Comparison of ENCODE assay signal across 8 cellular contexts in genomic region chr2:20443276-20443920, GRCh38. TPM values are rescaled to one million over a fixed set of nuclear protein-coding genes. Genes with fewer than 3 reads are reported as not detected.
DNase-seq lines count a peak whose midpoint lies in the region; ATAC-seq and TF ChIP-seq lines count a peak whose summit lies in the region.

No MANE protein-coding gene starts in this region.

- H3K36me3 ChIP-seq in RWPE2 (ENCODE audit: low read depth), result peaks cover 6% of the 10 kb centered on the region
- H3K36me3 ChIP-seq in rectal smooth muscle tissue (ENCODE audit: control insufficient read depth, insufficient read depth, low read length), result peaks cover 8% of the 10 kb centered on the region

- TF ChIP-seq CTCF in Calu3 (IDR thresholded peaks at IDR 0.05; ENCODE audit: unreplicated experiment) (no peak), RWPE2 (IDR thresholded peaks at IDR 0.05; ENCODE audit: poor library complexity, severe bottlenecking) (peak; percentile 75), fibroblast of pulmonary artery (IDR thresholded peaks at IDR 0.05; ENCODE audit: low read length, missing control alignments) (peak; percentile 46)

- H3K4me1 Mint-ChIP-seq in Calu3 (ENCODE audit: low read depth, unreplicated experiment), result peaks cover 39% of the 10 kb centered on the region

- H3K9ac ChIP-seq in rectal smooth muscle tissue (ENCODE audit: low read length), result no peak overlapping the region

- no TSS peak for BruUV-seq in Calu3 (replicated peaks; lab: Mats Ljungman, UMichigan)

- no peak for ATAC-seq in RWPE2 (ENCODE audit: low read depth)
- no peak for ATAC-seq in GM18858 (IDR thresholded peaks at IDR 0.05; ENCODE audit: unreplicated experiment)
- ATAC-seq in GM19467 (IDR thresholded peaks at IDR 0.05; ENCODE audit: unreplicated experiment), result no peak

- H3K9me3 ChIP-seq in RWPE2 (ENCODE audit: severe bottlenecking), result no peaks in the 10 kb centered on the region

- H3K4me3 ChIP-seq in RWPE2 (ENCODE audit: severe bottlenecking) (no peak overlapping the region), fibroblast of pulmonary artery (replicated peaks; ENCODE audit: low read depth, low read length) (no peak overlapping the region), rectal smooth muscle tissue (ENCODE audit: low read length) (peak overlapping the region; percentile 15)

- H3K4me3 Mint-ChIP-seq in Calu3 (ENCODE audit: low read depth, unreplicated experiment), result no peak overlapping the region

- intact Hi-C loops in Calu3 (cut with micrococcal nuclease; ENCODE audit: unreplicated experiment), result loop anchor here (1.0 to 5.0 kb wide), 5 partner anchors 47 to 192 kb away; no protein-coding TSS in a partner anchor

- H3K4me1 ChIP-seq in RWPE2 (ENCODE audit: insufficient read depth, poor library complexity, severe bottlenecking) (peaks cover 22% of the 10 kb centered on the region), rectal smooth muscle tissue (ENCODE audit: control insufficient read depth, insufficient read depth, low read length) (peaks cover 19% of the 10 kb centered on the region)

- H3K27me3 ChIP-seq in RWPE2 (ENCODE audit: insufficient read depth, poor library complexity, severe bottlenecking) (no peaks in the 10 kb centered on the region), rectal smooth muscle tissue (ENCODE audit: control insufficient read depth, insufficient read depth, low read length) (no peaks in the 10 kb centered on the region)

- CTCF ChIA-PET in Calu3 (lab: Charles Lee), result interaction anchor here (0.5 to 2.3 kb wide), 5 partner anchors 32 to 208 kb away, joined by 3 to 25 read pairs (median 4); partner anchors contain the start of gene HS1BP3

- DNase-seq in Calu3 (peak; percentile 76), HT-29 (ENCODE audit: low spot score) (peak; percentile 80), RWPE2 (ENCODE audit: low spot score) (no peak), fibroblast of pulmonary artery (ENCODE audit: low read depth) (peak; percentile 74), cerebellar nuclear complex (lab: John Stamatoyannopoulos, UW) (no peak)

- H3K9me3 Mint-ChIP-seq in Calu3 (ENCODE audit: low read depth, unreplicated experiment), result no peaks in the 10 kb centered on the region

- peak overlapping the region; percentile 78 for H3K27ac Mint-ChIP-seq in Calu3 (ENCODE audit: unreplicated experiment)

- peaks cover 52% of the 10 kb centered on the region for H3K36me3 Mint-ChIP-seq in Calu3 (ENCODE audit: insufficient read depth, unreplicated experiment)

- H3K27me3 Mint-ChIP-seq in Calu3 (ENCODE audit: unreplicated experiment), result no peaks in the 10 kb centered on the region

- H3K27ac ChIP-seq in RWPE2 (ENCODE audit: poor library complexity, severe bottlenecking) (peak overlapping the region; percentile 38), rectal smooth muscle tissue (ENCODE audit: low read depth, low read length) (peak overlapping the region; percentile 91)

RNA-seq across cellular contexts. Expression of gene RHOB, which starts 3.5 kb away (rescaled TPM):
- 143 and 147 TPM in 2 replicates for total RNA-seq in Calu3 (2022)
- 702 and 712 TPM in 2 replicates for total RNA-seq in HT-29 (2014; rRNA removed; shearing (Covaris generic))

Comparison
In these comparisons a context has a peak if more than half of its experiments do, and no peak if none do; other contexts are left out.
1. DNase-seq: peak in Calu3 (single experiment), HT-29 (single experiment) and fibroblast of pulmonary artery (single experiment); none in RWPE2 (single experiment) and cerebellar nuclear complex (0 of 2).